1 cellular context compared by ENCODE assay signal in the genomic region with DNA sequence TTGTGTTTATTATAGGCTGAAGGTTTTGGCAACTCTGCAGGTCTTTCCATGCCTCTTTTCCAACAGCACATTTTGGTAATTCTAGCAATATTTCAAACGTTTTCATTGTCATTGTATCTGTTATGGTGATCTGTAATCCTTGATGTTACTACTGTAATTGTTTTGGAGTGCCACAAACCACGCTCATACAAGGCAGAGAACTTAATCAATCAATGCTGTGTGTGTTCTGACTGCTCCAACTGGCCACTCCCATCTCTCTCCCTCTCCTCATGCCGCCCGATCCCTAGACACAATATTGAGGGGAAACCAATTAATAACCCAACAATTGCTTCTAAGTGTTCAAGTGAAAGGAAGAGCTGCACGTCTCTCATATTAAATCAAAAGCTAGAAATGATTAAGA.
TF ChIP-seq lines count a peak whose summit lies in the region.

No MANE protein-coding gene starts in this region.

TF ChIP-seq in HEK293, 187 proteins besides CTCF, POLR2A, EP300 and RAD21:
- TF ChIP-seq ZNF660 (tag by site-specific recombination; IDR thresholded peaks at IDR 0.05) (no peak), HIC1 (tag by site-specific recombination; IDR thresholded peaks at IDR 0.05) (no peak), SETDB1 (IDR thresholded peaks at IDR 0.05; ENCODE audit: insufficient read length, low read length) (no peak), ZBTB17 (tag by site-specific recombination; IDR thresholded peaks at IDR 0.05) (peak; percentile 54; the same call in 1 of the 2 replicates), MEIS1 (CRISPR knock-in tag; IDR thresholded peaks at IDR 0.05; ENCODE audit: borderline replicate concordance) (no peak)
- TF ChIP-seq, protein P1, sequence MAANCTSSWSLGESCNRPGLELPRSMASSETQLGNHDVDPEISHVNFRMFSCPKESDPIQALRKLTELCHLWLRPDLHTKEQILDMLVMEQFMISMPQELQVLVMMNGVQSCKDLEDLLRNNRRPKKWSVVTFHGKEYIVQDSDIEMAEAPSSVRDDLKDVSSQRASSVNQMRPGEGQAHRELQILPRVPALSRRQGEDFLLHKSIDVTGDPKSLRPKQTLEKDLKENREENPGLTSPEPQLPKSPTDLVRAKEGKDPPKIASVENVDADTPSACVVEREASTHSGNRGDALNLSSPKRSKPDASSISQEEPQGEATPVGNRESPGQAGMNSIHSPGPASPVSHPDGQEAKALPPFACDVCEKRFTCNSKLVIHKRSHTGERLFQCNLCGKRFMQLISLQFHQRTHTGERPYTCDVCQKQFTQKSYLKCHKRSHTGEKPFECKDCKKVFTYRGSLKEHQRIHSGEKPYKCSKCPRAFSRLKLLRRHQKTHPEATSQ (tag by site-specific recombination; IDR thresholded peaks at IDR 0.05) = no peak
